ENCODE assay signal across 14 cellular contexts in genomic region chr12:132444283-132444682, GRCh38. TPM values are rescaled to one million over a fixed set of nuclear protein-coding genes. Genes with fewer than 3 reads are reported as not detected.
DNase-seq lines count a peak whose midpoint lies in the region; ATAC-seq, FAIRE-seq and TF ChIP-seq lines count a peak whose summit lies in the region.
"Had no signal": no experiment of that assay in that cellular context is flagged by ENCODE, and none has a peak within 500 bp of the region (broad histone marks: within the 10 kb centered on the region; RNA-seq: fewer than 3 reads in every experiment).

No MANE protein-coding gene starts in this region.

- POLR2A ChIA-PET in activated CD4-positive, alpha-beta T cell treated with anti-CD3 and anti-CD28 coated beads, Interleukin-2, amount 10 ng/mL, durations not matched to agents 7 days and 5 days (lab: Charles Lee), result no interaction called here

- peaks cover 8% of the 10 kb centered on the region for H3K27me3 ChIP-seq in neutrophil
- peaks cover 0 to 7% (median 0%) of the 10 kb centered on the region in 3 donors for H3K27me3 ChIP-seq in sigmoid colon

- peaks cover 58% of the 10 kb centered on the region for H3K4me1 Mint-ChIP-seq in activated CD4-positive, alpha-beta T cell treated with anti-CD3 and anti-CD28 coated beads, Interleukin-2, amount 10 ng/mL, durations not matched to agents 7 days and 5 days

- H3K4me1 ChIP-seq in neutrophil (ENCODE audit: control insufficient read depth in 1 of 2, insufficient read depth in 1 of 2, low read depth in 1 of 2, low read length in 1 of 2) (peaks cover 13 to 18% of the 10 kb centered on the region in 2 experiments), sigmoid colon (no peaks in the 10 kb centered on the region)

- no peak for FAIRE-seq in GM19239 (lab: Jason Lieb, UNC)
- FAIRE-seq: TTC549 had no signal

- intact Hi-C loops in sigmoid colon (cut with DNase I), result no loop called here

- TF ChIP-seq EP300 in sigmoid colon (IDR thresholded peaks at IDR 0.05), result no peak

- H3K36me3 ChIP-seq in neutrophil (no peaks in the 10 kb centered on the region), sigmoid colon (no peaks in the 10 kb centered on the region)

- TF ChIP-seq CTCF in NB4 (IDR thresholded peaks at IDR 0.05; ENCODE audit: low read depth, low read length), result no peak
- no peak for TF ChIP-seq CTCF in neutrophil (IDR thresholded peaks at IDR 0.05)
- no peak for TF ChIP-seq CTCF in sigmoid colon (IDR thresholded peaks at IDR 0.05)

- H3K4me3 ChIP-seq in NB4 (ENCODE audit: low read depth, low read length), result peak overlapping the region; percentile 90
- no peak overlapping the region for H3K4me3 ChIP-seq in neutrophil (ENCODE audit: low read depth in 1 of 2, low read length in 1 of 2)
- no peak overlapping the region for H3K4me3 ChIP-seq in sigmoid colon
- H3K4me3 ChIP-seq: lung had no signal

- peak overlapping the region; percentile 99 for H3K27ac Mint-ChIP-seq in activated CD4-positive, alpha-beta T cell treated with anti-CD3 and anti-CD28 coated beads, Interleukin-2, amount 10 ng/mL, durations not matched to agents 7 days and 5 days
- peak overlapping the region; percentile 99 to 100 for H3K27ac Mint-ChIP-seq in activated naive CD4-positive, alpha-beta T cell treated with anti-CD3 and anti-CD28 coated beads, Interleukin-2, amount 50 U/mL, for 72 hours

- CTCF ChIA-PET in activated CD4-positive, alpha-beta T cell treated with anti-CD3 and anti-CD28 coated beads, Interleukin-2, amount 10 ng/mL, durations not matched to agents 7 days and 5 days (lab: Charles Lee), result no interaction called here

- no peak for DNase-seq in activated CD4-positive, alpha-beta T cell treated with anti-CD3 and anti-CD28 coated beads, Interleukin-2, amount 10 ng/mL, durations not matched to agents 7 days and 5 days
- DNase-seq in activated CD4-positive, alpha-beta T cell treated with anti-CD3 and anti-CD28 coated beads for 4 hours, result no peak
- DNase-seq in NB4 (ENCODE audit: low read depth), result no peak
- no peak for DNase-seq in activated naive CD4-positive, alpha-beta T cell treated with anti-CD3 and anti-CD28 coated beads, Interleukin-2, amount 50 U/mL, for 72 hours (ENCODE audit: low spot score in 2 of 2)
- DNase-seq in stimulated activated CD4-positive, alpha-beta T cell treated with anti-CD3 and anti-CD28 coated beads, Interleukin-2, amount 100 ng/mL, for 24 hours, result no peak
- no peak for DNase-seq in GM19239 (ENCODE audit: insufficient read length, low spot score)
- no peak for DNase-seq in sigmoid colon
- DNase-seq: ACHN, NCI-H2029 treated with DMSO at 0.1 percent for 48 hours, NCI-H774, SHP77 had no signal

- 73 to 79% methylated on average over 18 of the region's 18 CpGs for WGBS in sigmoid colon, 2 donors

- no peaks in the 10 kb centered on the region for H3K9me3 Mint-ChIP-seq in activated CD4-positive, alpha-beta T cell treated with anti-CD3 and anti-CD28 coated beads, Interleukin-2, amount 10 ng/mL, durations not matched to agents 7 days and 5 days
- no peaks in the 10 kb centered on the region for H3K9me3 Mint-ChIP-seq in activated naive CD4-positive, alpha-beta T cell treated with anti-CD3 and anti-CD28 coated beads, Interleukin-2, amount 50 U/mL, for 72 hours

- no peaks in the 10 kb centered on the region for H3K9me3 ChIP-seq in neutrophil
- H3K9me3 ChIP-seq in sigmoid colon, result no peaks in the 10 kb centered on the region

- H3K27ac ChIP-seq in neutrophil (peak overlapping the region; percentile 83), sigmoid colon (no peak overlapping the region)

- no peak for TF ChIP-seq POLR2A in NB4 (IDR thresholded peaks at IDR 0.05; ENCODE audit: extremely low read depth, insufficient read length)
- TF ChIP-seq POLR2A in sigmoid colon (IDR thresholded peaks at IDR 0.05), result no peak

- no peak for ATAC-seq in activated naive CD4-positive, alpha-beta T cell treated with anti-CD3 and anti-CD28 coated beads, Interleukin-2, amount 50 U/mL, for 72 hours

- peak overlapping the region; percentile 77 for H3K4me3 Mint-ChIP-seq in activated CD4-positive, alpha-beta T cell treated with anti-CD3 and anti-CD28 coated beads, Interleukin-2, amount 10 ng/mL, durations not matched to agents 7 days and 5 days

- H3K27me3 Mint-ChIP-seq in activated CD4-positive, alpha-beta T cell treated with anti-CD3 and anti-CD28 coated beads, Interleukin-2, amount 10 ng/mL, durations not matched to agents 7 days and 5 days, result no peaks in the 10 kb centered on the region

- H3K36me3 Mint-ChIP-seq in activated CD4-positive, alpha-beta T cell treated with anti-CD3 and anti-CD28 coated beads, Interleukin-2, amount 10 ng/mL, durations not matched to agents 7 days and 5 days (ENCODE audit: low read depth), result peaks cover 5% of the 10 kb centered on the region
- peaks cover 5% of the 10 kb centered on the region in 2 donors for H3K36me3 Mint-ChIP-seq in activated naive CD4-positive, alpha-beta T cell treated with anti-CD3 and anti-CD28 coated beads, Interleukin-2, amount 50 U/mL, for 72 hours

RNA-seq across cellular contexts. Expression of gene FBRSL1, which starts 45.7 kb away (rescaled TPM):
- total RNA-seq in activated CD4-positive, alpha-beta T cell treated with anti-CD3 and anti-CD28 coated beads, Interleukin-2, amount 10 ng/mL, durations not matched to agents 7 days and 5 days, result 10 to 100 TPM; 49.8 to 51.1 TPM
- 10 to 100 TPM; 30.8 to 37.8 TPM for total RNA-seq in activated naive CD4-positive, alpha-beta T cell treated with anti-CD3 and anti-CD28 coated beads, Interleukin-2, amount 50 U/mL, for 72 hours
- 10 to 100 TPM in 2 of 4 donors, 1 to 10 TPM in 2; 3.9 to 14.7 (median 7.7) TPM for total RNA-seq in sigmoid colon
- 10 to 100 TPM in 2 of 3 donors, 1 to 10 TPM in 1; 8.4 to 37.0 (median 10.6) TPM for polyA plus RNA-seq in sigmoid colon
